ENCODE assay signal across 23 cellular contexts in genomic region chr17:79902146-79902791, GRCh38.
DNase-seq lines count a peak whose midpoint lies in the region; ATAC-seq and TF ChIP-seq lines count a peak whose summit lies in the region.
"Had no signal": no experiment of that assay in that cellular context is flagged by ENCODE, and none has a peak within 500 bp of the region (broad histone marks: within the 10 kb centered on the region; RNA-seq: fewer than 3 reads in every experiment).

No MANE protein-coding gene starts in this region.

- no peak for ATAC-seq in activated naive CD8-positive, alpha-beta T cell treated with anti-CD3 and anti-CD28 coated beads, Interleukin-2, amount 10 ng/mL, durations not matched to agents 7 days and 5 days (ENCODE audit: low read depth)
- ATAC-seq in HG02981 (IDR thresholded peaks at IDR 0.05; ENCODE audit: unreplicated experiment) = no peak

- no peak overlapping the region for H3K27ac Mint-ChIP-seq in activated naive CD8-positive, alpha-beta T cell treated with anti-CD3 and anti-CD28 coated beads, Interleukin-2, amount 10 ng/mL, durations not matched to agents 7 days and 5 days
- no peak overlapping the region for H3K27ac Mint-ChIP-seq in activated naive CD8-positive, alpha-beta T cell treated with anti-CD3 and anti-CD28 coated beads for 36 hours
- peak overlapping the region; percentile 78 for H3K27ac Mint-ChIP-seq in neural crest cell (ENCODE audit: unreplicated experiment)
- H3K27ac Mint-ChIP-seq: activated CD4-positive, alpha-beta memory T cell treated with anti-CD3 and anti-CD28 coated beads, Interleukin-2, amount 10 ng/mL, durations not matched to agents 7 days and 5 days; B cell; T-helper 1 cell treated with Interleukin-12 subunit alpha and Interleukin-12 subunit beta and Interleukin-4 antibody, amounts not matched to agents 30 μg/mL and 1 μg/mL, for 36 hours had no signal

- no peaks in the 10 kb centered on the region for H3K9me3 Mint-ChIP-seq in activated naive CD8-positive, alpha-beta T cell treated with anti-CD3 and anti-CD28 coated beads, Interleukin-2, amount 10 ng/mL, durations not matched to agents 7 days and 5 days
- H3K9me3 Mint-ChIP-seq in activated naive CD8-positive, alpha-beta T cell treated with anti-CD3 and anti-CD28 coated beads for 36 hours = no peaks in the 10 kb centered on the region
- H3K9me3 Mint-ChIP-seq in neural crest cell = peaks cover 11% of the 10 kb centered on the region
- H3K9me3 Mint-ChIP-seq: activated CD4-positive, alpha-beta memory T cell treated with anti-CD3 and anti-CD28 coated beads, Interleukin-2, amount 10 ng/mL, durations not matched to agents 7 days and 5 days; T-helper 1 cell treated with Interleukin-12 subunit alpha and Interleukin-12 subunit beta and Interleukin-4 antibody, amounts not matched to agents 30 μg/mL and 1 μg/mL, for 36 hours had no signal

- H3K4me3 Mint-ChIP-seq in activated naive CD8-positive, alpha-beta T cell treated with anti-CD3 and anti-CD28 coated beads, Interleukin-2, amount 10 ng/mL, durations not matched to agents 7 days and 5 days = no peak overlapping the region
- H3K4me3 Mint-ChIP-seq in activated naive CD8-positive, alpha-beta T cell treated with anti-CD3 and anti-CD28 coated beads for 36 hours = no peak overlapping the region
- no peak overlapping the region for H3K4me3 Mint-ChIP-seq in neural crest cell
- H3K4me3 Mint-ChIP-seq: activated CD4-positive, alpha-beta memory T cell treated with anti-CD3 and anti-CD28 coated beads, Interleukin-2, amount 10 ng/mL, durations not matched to agents 7 days and 5 days; B cell; naive thymus-derived CD8-positive, alpha-beta T cell; T-helper 1 cell treated with Interleukin-12 subunit alpha and Interleukin-12 subunit beta and Interleukin-4 antibody, amounts not matched to agents 30 μg/mL and 1 μg/mL, for 36 hours had no signal

- no peak for TF ChIP-seq CTCF in neural crest cell (conservative IDR thresholded peaks at IDR 0.05)

- DNase-seq in activated naive CD8-positive, alpha-beta T cell treated with anti-CD3 and anti-CD28 coated beads, Interleukin-2, amount 10 ng/mL, durations not matched to agents 7 days and 5 days = peak; percentile 18
- no peak for DNase-seq in activated naive CD8-positive, alpha-beta T cell treated with anti-CD3 and anti-CD28 coated beads for 36 hours
- DNase-seq in MG63 (peak; percentile 60), amniotic epithelial cell (ENCODE audit: low read depth) (peak; percentile 5), neural crest cell (ENCODE audit: low read depth, low spot score) (no peak), NCI-H345 (lab: John Stamatoyannopoulos, UW) (no peak)
- no peak for DNase-seq in central memory CD4-positive, alpha-beta T cell
- DNase-seq: activated CD4-positive, alpha-beta memory T cell treated with anti-CD3 and anti-CD28 coated beads, Interleukin-2, amount 10 ng/mL, durations not matched to agents 7 days and 5 days; activated CD4-positive, alpha-beta T cell treated with anti-CD3 and anti-CD28 coated beads for 1 hour; activated gamma-delta T cell treated with Interleukin-2 at 50 U/mL for 16 hours; cerebellar nuclear complex; DMS153; dorsolateral prefrontal cortex; islet precursor cell; naive thymus-derived CD8-positive, alpha-beta T cell; NCI-H526 treated with DMSO at 0.1 percent for 48 hours; stimulated activated CD8-positive, alpha-beta memory T cell treated with anti-CD3 and anti-CD28 coated beads, Interleukin-4, amount 100 ng/mL, for 48 hours had no signal

- no peaks in the 10 kb centered on the region for H3K36me3 ChIP-seq in MG63
- H3K36me3 ChIP-seq: tibial artery had no signal

- POLR2A ChIA-PET in activated naive CD8-positive, alpha-beta T cell treated with anti-CD3 and anti-CD28 coated beads, Interleukin-2, amount 10 ng/mL, durations not matched to agents 7 days and 5 days (lab: Charles Lee) = no interaction called here

- H3K4me3 ChIP-seq in MG63 = no peak overlapping the region
- H3K4me3 ChIP-seq: dorsolateral prefrontal cortex, SK-N-MC, skin epidermis, tibial artery had no signal

- H3K4me1 Mint-ChIP-seq in activated naive CD8-positive, alpha-beta T cell treated with anti-CD3 and anti-CD28 coated beads, Interleukin-2, amount 10 ng/mL, durations not matched to agents 7 days and 5 days = no peaks in the 10 kb centered on the region
- H3K4me1 Mint-ChIP-seq in activated naive CD8-positive, alpha-beta T cell treated with anti-CD3 and anti-CD28 coated beads for 36 hours = no peaks in the 10 kb centered on the region
- H3K4me1 Mint-ChIP-seq in neural crest cell = no peaks in the 10 kb centered on the region
- H3K4me1 Mint-ChIP-seq: activated CD4-positive, alpha-beta memory T cell treated with anti-CD3 and anti-CD28 coated beads, Interleukin-2, amount 10 ng/mL, durations not matched to agents 7 days and 5 days; B cell; naive thymus-derived CD8-positive, alpha-beta T cell had no signal

- no peaks in the 10 kb centered on the region; the same call in 1 of the 2 replicates for H3K9me3 ChIP-seq in MG63

- no peaks in the 10 kb centered on the region for H3K36me3 Mint-ChIP-seq in activated naive CD8-positive, alpha-beta T cell treated with anti-CD3 and anti-CD28 coated beads, Interleukin-2, amount 10 ng/mL, durations not matched to agents 7 days and 5 days
- no peaks in the 10 kb centered on the region for H3K36me3 Mint-ChIP-seq in activated naive CD8-positive, alpha-beta T cell treated with anti-CD3 and anti-CD28 coated beads for 36 hours
- H3K36me3 Mint-ChIP-seq in neural crest cell (ENCODE audit: low read depth) = no peaks in the 10 kb centered on the region

- peaks cover 9% of the 10 kb centered on the region; the same call in 1 of the 2 replicates for H3K27me3 ChIP-seq in MG63

- peaks cover 26% of the 10 kb centered on the region for H3K27me3 Mint-ChIP-seq in activated naive CD8-positive, alpha-beta T cell treated with anti-CD3 and anti-CD28 coated beads, Interleukin-2, amount 10 ng/mL, durations not matched to agents 7 days and 5 days
- peaks cover 18% of the 10 kb centered on the region for H3K27me3 Mint-ChIP-seq in activated naive CD8-positive, alpha-beta T cell treated with anti-CD3 and anti-CD28 coated beads for 36 hours
- peaks cover 17% of the 10 kb centered on the region for H3K27me3 Mint-ChIP-seq in neural crest cell (ENCODE audit: low read depth)

Comparison
In these comparisons a context has a peak if more than half of its experiments do, and no peak if none do; other contexts are left out.
1. DNase-seq: peak in activated naive CD8-positive, alpha-beta T cell treated with anti-CD3 and anti-CD28 coated beads, Interleukin-2, amount 10 ng/mL, durations not matched to agents 7 days and 5 days (single experiment), MG63 (single experiment) and amniotic epithelial cell (single experiment); none in activated naive CD8-positive, alpha-beta T cell treated with anti-CD3 and anti-CD28 coated beads for 36 hours (single experiment), neural crest cell (single experiment), NCI-H345 (single experiment) and central memory CD4-positive, alpha-beta T cell (single experiment).